ENCODE assay signal across 18 cellular contexts in the genomic region with DNA sequence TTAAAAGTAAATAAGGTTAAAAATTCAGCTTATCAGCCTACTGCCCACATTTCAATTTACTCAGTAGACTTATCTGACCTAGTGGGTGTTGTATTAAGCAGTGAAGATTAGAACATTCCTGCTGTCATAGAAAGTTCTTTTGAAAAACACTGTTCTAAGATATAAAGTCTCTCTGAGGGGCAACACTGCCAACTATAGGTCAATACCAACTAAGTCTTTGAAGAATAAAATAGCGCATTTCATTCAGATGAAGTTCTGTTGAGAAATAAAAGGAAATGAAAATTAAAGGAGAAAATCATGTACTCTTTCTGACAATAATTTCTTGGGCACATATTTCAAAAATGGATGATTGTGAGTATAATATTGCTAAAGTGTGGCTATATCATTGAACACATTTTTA.
"Had no signal": no experiment of that assay in that cellular context is flagged by ENCODE, and none has a peak within 500 bp of the region (broad histone marks: within the 10 kb centered on the region; RNA-seq: fewer than 3 reads in every experiment).

No MANE protein-coding gene starts in this region.

- H3K9me3 ChIP-seq: adrenal gland, lower lobe of right lung, neutrophil, right atrium auricular region, thyroid gland, vagina had no signal

- H3K36me3 ChIP-seq: adrenal gland, lower lobe of right lung, neutrophil, right atrium auricular region, thyroid gland, vagina had no signal

- DNase-seq: activated CD4-positive, alpha-beta T cell treated with anti-CD3 and anti-CD28 coated beads for 36 hours; activated CD8-positive, alpha-beta memory T cell treated with anti-CD3 and anti-CD28 coated beads for 24 hours; activated naive CD4-positive, alpha-beta T cell treated with anti-CD3 and anti-CD28 coated beads, Interleukin-2, amount 50 U/mL, for 16 hours; adrenal gland; central memory CD4-positive, alpha-beta T cell; cortex of kidney; effector memory CD4-positive, alpha-beta T cell; erythroblast; hippocampal formation; left cardiac atrium; lower lobe of right lung; midbrain; thyroid gland had no signal

- H3K27ac Mint-ChIP-seq: activated CD4-positive, alpha-beta T cell treated with anti-CD3 and anti-CD28 coated beads for 36 hours; activated T-helper 2 cell treated with anti-CD3 and anti-CD28 coated beads, Interferon-gamma antibody, Interleukin-2, Interleukin-4, amounts not matched to agents 10 μg/mL and 5 μg/mL and 100 μg/mL, durations not matched to agents 14 hours and 24 hours and 36 hours had no signal

- H3K27me3 Mint-ChIP-seq: activated CD4-positive, alpha-beta T cell treated with anti-CD3 and anti-CD28 coated beads for 36 hours had no signal

- H3K4me3 Mint-ChIP-seq: activated CD4-positive, alpha-beta T cell treated with anti-CD3 and anti-CD28 coated beads for 36 hours had no signal

- H3K27ac ChIP-seq: adrenal gland, lower lobe of right lung, neutrophil, right atrium auricular region, skin epidermis, thyroid gland, vagina had no signal

- ATAC-seq: activated CD4-positive, alpha-beta T cell treated with anti-CD3 and anti-CD28 coated beads for 36 hours; left cardiac atrium; lower lobe of right lung had no signal

- H3K4me3 ChIP-seq: adrenal gland, lower lobe of right lung, right atrium auricular region, skin epidermis, thyroid gland, vagina had no signal

- H3K4me1 ChIP-seq: adrenal gland, lower lobe of right lung, right atrium auricular region, thyroid gland, vagina had no signal

- H3K4me1 Mint-ChIP-seq: activated CD4-positive, alpha-beta T cell treated with anti-CD3 and anti-CD28 coated beads for 36 hours had no signal

- H3K27me3 ChIP-seq: adrenal gland, neutrophil, right atrium auricular region, thyroid gland, vagina had no signal
